8 cellular contexts compared by ENCODE assay signal in genomic region chr2:117785740-117786139, GRCh38. TPM values are rescaled to one million over a fixed set of nuclear protein-coding genes. Genes with fewer than 3 reads are reported as not detected.
DNase-seq lines count a peak whose midpoint lies in the region; ATAC-seq and TF ChIP-seq lines count a peak whose summit lies in the region.

No MANE protein-coding gene starts in this region.

- no peaks in the 10 kb centered on the region for H3K27me3 ChIP-seq in DND-41 (ENCODE audit: insufficient read depth, low read length, poor library complexity)

- H3K9ac ChIP-seq in DND-41 (ENCODE audit: low read depth, low read length) = no peak overlapping the region

- no peaks in the 10 kb centered on the region for H3K4me1 ChIP-seq in DND-41 (ENCODE audit: insufficient read depth, low read length)

- H3K36me3 ChIP-seq in DND-41 (ENCODE audit: insufficient read depth, low read length) = no peaks in the 10 kb centered on the region

- H3K27ac ChIP-seq in 22Rv1 (no peak overlapping the region), DND-41 (ENCODE audit: low read length) (no peak overlapping the region)

- peak; percentile 45 for DNase-seq in DND-41
- DNase-seq in NCI-H1694 treated with DMSO at 0.1 percent for 48 hours (lab: John Stamatoyannopoulos, UW) = peak; percentile 63
- DNase-seq in fibroblast of the aortic adventitia (ENCODE audit: low read depth) = peak; percentile 53
- DNase-seq in retinal pigment epithelial cell (ENCODE audit: low read depth) = peak; percentile 26

- H2AFZ ChIP-seq in DND-41 (ENCODE audit: low read depth, low read length) = no peak overlapping the region

- H3K9me3 ChIP-seq in DND-41 (ENCODE audit: insufficient read depth, low read length, severe bottlenecking) = no peaks in the 10 kb centered on the region

- ATAC-seq in DND-41 (ENCODE audit: insufficient read depth, low read depth) (peak; percentile 74), HG02571 (IDR thresholded peaks at IDR 0.05; ENCODE audit: unreplicated experiment) (peak; percentile 70), HG03108 (IDR thresholded peaks at IDR 0.05; ENCODE audit: unreplicated experiment) (no peak)

- TF ChIP-seq CTCF in 22Rv1 (IDR thresholded peaks at IDR 0.05) (peak; percentile 66), DND-41 (IDR thresholded peaks at IDR 0.05; ENCODE audit: borderline replicate concordance, extremely low read depth, low read length, poor library complexity, severe bottlenecking) (peak; percentile 77), WI38 (IDR thresholded peaks at IDR 0.05; ENCODE audit: low read depth, low read length) (peak; percentile 38; the same call in 1 of the 2 replicates), fibroblast of the aortic adventitia (IDR thresholded peaks at IDR 0.05; ENCODE audit: insufficient read depth, low read length) (peak; percentile 74), retinal pigment epithelial cell (conservative IDR thresholded peaks at IDR 0.05; ENCODE audit: low read depth, low read length) (peak; percentile 74)

- H3K79me2 ChIP-seq in DND-41 (ENCODE audit: insufficient read depth, low read length) = no peaks in the 10 kb centered on the region

- H3K4me3 ChIP-seq in DND-41 (ENCODE audit: low read depth in 1 of 2, low read length in 2 of 2) (no peak overlapping the region), WI38 (ENCODE audit: low read depth, low read length) (no peak overlapping the region), fibroblast of the aortic adventitia (ENCODE audit: low read depth, low read length) (no peak overlapping the region), retinal pigment epithelial cell (ENCODE audit: low read length) (no peak overlapping the region)

- no peak overlapping the region for H3K4me2 ChIP-seq in DND-41 (ENCODE audit: insufficient read depth, low read length)

- H4K20me1 ChIP-seq in DND-41 (ENCODE audit: insufficient read depth, low read length) = no peaks in the 10 kb centered on the region

RNA-seq across cellular contexts. Expression of gene DDX18, which starts 28.8 kb away (rescaled TPM):
- 30.9 and 48.3 TPM in 2 replicates for total RNA-seq in fibroblast of the aortic adventitia (ENCODE audit: low replicate concordance)
